In the genomic region with DNA sequence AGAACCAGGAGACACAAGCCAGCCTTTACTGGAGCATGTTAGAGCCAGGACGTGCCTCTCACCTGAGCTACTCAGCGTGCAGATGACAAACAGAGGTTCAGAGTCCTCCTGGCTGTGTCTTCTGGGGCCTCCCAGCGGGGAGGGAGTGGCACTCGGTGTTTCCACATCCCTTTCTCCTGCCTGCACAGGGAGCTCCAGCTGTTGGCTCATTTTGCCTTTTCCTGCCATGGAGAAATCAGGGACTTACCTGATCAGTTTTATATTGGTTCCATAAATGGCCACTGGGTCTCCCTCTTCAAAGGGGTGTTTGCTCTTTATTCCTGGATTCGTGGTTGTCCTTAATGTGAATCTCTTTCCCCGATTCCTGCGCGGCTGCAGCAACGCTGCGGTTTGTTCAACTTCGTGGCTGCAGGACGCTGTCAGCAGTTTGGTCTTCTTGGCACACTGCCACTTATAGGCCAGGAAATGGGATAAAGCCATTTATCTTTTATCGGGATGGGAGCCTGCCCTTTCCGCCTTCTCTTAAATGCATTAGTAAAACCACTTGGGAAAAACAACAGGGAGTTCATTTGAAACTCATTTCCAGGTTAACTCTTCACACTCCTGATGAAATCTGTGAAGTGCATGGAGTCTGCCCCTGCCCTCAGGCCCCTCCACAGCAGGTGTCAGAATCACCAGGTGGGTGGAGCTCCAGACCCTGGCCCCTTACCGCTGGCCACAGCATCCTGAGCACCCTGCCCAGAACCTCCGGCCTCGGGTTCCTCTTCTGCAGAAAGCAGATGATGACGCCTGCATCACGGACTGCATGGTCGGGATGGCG, we compare ENCODE assay signal across 10 cellular contexts. TPM values are rescaled to one million over a fixed set of nuclear protein-coding genes. Genes with fewer than 3 reads are reported as not detected.
DNase-seq lines count a peak whose midpoint lies in the region; ATAC-seq and TF ChIP-seq lines count a peak whose summit lies in the region.
"Had no signal": no experiment of that assay in that cellular context is flagged by ENCODE, and none has a peak within 500 bp of the region (broad histone marks: within the 10 kb centered on the region; RNA-seq: fewer than 3 reads in every experiment).

No MANE protein-coding gene starts in this region.

- no peak overlapping the region for H3K4me2 ChIP-seq in H9 (ENCODE audit: insufficient read depth, insufficient read length, low read length)

- H3K36me3 Mint-ChIP-seq in nephron progenitor cell (ENCODE audit: low read depth) (peaks cover 8% of the 10 kb centered on the region), H9 (ENCODE audit: insufficient read depth in 1 of 3, low read depth in 3 of 3) (peaks cover 9 to 12% (median 11%) of the 10 kb centered on the region in 3 experiments; a peak in 6 of 7 replicates)

- H3K9ac ChIP-seq in H9 (ENCODE audit: extremely low read depth, insufficient read length, low read length): no peak overlapping the region

- H2BK15ac ChIP-seq in H9 (ENCODE audit: low read depth, low read length): no peak overlapping the region

- no peak overlapping the region for H2BK20ac ChIP-seq in H9 (ENCODE audit: low read depth, low read length, poor library complexity, severe bottlenecking)

- no CpG with 5 or more reads among the region's 21 CpGs for WGBS in H9 (ENCODE audit: extremely low coverage, insufficient read length, low lambda C conversion rate)

- H2AFZ ChIP-seq in H9 (ENCODE audit: low read length): no peak overlapping the region

- no peak overlapping the region for H4K5ac ChIP-seq in H9 (ENCODE audit: insufficient read length, low read depth, low read length)

- H3K4me3 Mint-ChIP-seq in nephron progenitor cell: no peak overlapping the region
- no peak overlapping the region for H3K4me3 Mint-ChIP-seq in H9

- H3K9me3 Mint-ChIP-seq in nephron progenitor cell (peaks cover 17% of the 10 kb centered on the region), H9 (peaks cover 7 to 10% of the 10 kb centered on the region in 2 experiments; a peak in 4 of 5 replicates)

- H3K18ac ChIP-seq in H9 (ENCODE audit: insufficient read length, low read depth, low read length): no peak overlapping the region

- no peak overlapping the region for H2BK5ac ChIP-seq in H9 (ENCODE audit: insufficient read length, low read length)

- no peak overlapping the region for H3K4ac ChIP-seq in H9 (ENCODE audit: low read depth, low read length)

- H3K4me1 ChIP-seq in H9 (ENCODE audit: insufficient read depth, low read length): no peaks in the 10 kb centered on the region; the same call in 1 of the 2 replicates

- no peaks in the 10 kb centered on the region for H3K23me2 ChIP-seq in H9 (ENCODE audit: insufficient read length, low read depth, low read length, poor library complexity, severe bottlenecking)

- no peak overlapping the region for H3K23ac ChIP-seq in H9 (ENCODE audit: insufficient read length, low read depth, low read length)

- H4K91ac ChIP-seq in H9 (ENCODE audit: insufficient read length, low read depth, low read length): no peak overlapping the region

- ATAC-seq in GM18511 (IDR thresholded peaks at IDR 0.05; ENCODE audit: unreplicated experiment): no peak

- no peak overlapping the region for H2AK5ac ChIP-seq in H9 (ENCODE audit: insufficient read length, low read length)

- no peaks in the 10 kb centered on the region for H3K9me3 ChIP-seq in H9 (ENCODE audit: control insufficient read depth, low read depth, low read length)
- H3K9me3 ChIP-seq: vagina had no signal

- no peak overlapping the region for H3K56ac ChIP-seq in H9 (ENCODE audit: insufficient read length, low read depth, low read length)

- DNase-seq in GDM1 (lab: John Stamatoyannopoulos, UW): peak; percentile 55
- DNase-seq in NCI-H510A treated with DMSO at 0.1 percent for 48 hours (lab: John Stamatoyannopoulos, UW): peak; percentile 85
- DNase-seq in epidermal melanocyte (ENCODE audit: insufficient read length, low spot score): peak; percentile 63
- no peak for DNase-seq in nephron progenitor cell
- no peak for DNase-seq in posterior vena cava (ENCODE audit: low spot score)
- no peak for DNase-seq in H9
- no peak for DNase-seq in amygdala (lab: John Stamatoyannopoulos, UW)
- DNase-seq: T-helper 9 cell had no signal

- no peak overlapping the region for H3T11ph ChIP-seq in H9 (ENCODE audit: low read length)

- H3K79me2 ChIP-seq in H9 (ENCODE audit: insufficient read depth, low read length): no peaks in the 10 kb centered on the region

- TF ChIP-seq CTCF in nephron progenitor cell (IDR thresholded peaks at IDR 0.05): no peak
- TF ChIP-seq CTCF in H9 (conservative IDR thresholded peaks at IDR 0.05): no peak

- H3K27ac ChIP-seq in H9 (ENCODE audit: insufficient read length, low read depth, low read length): no peak overlapping the region
- H3K27ac ChIP-seq: vagina had no signal

- H3K27me3 ChIP-seq in H9 (ENCODE audit: insufficient read depth, low read length): no peaks in the 10 kb centered on the region
- H3K27me3 ChIP-seq: vagina had no signal

- intact Hi-C loops in posterior vena cava (cut with DNase I): no loop called here

- no peak overlapping the region for H4K8ac ChIP-seq in H9 (replicated peaks; ENCODE audit: insufficient read length, low read depth, low read length)

- H3K27ac Mint-ChIP-seq in nephron progenitor cell: peak overlapping the region; percentile 84
- H3K27ac Mint-ChIP-seq in H9: no peak overlapping the region

- peaks cover 28% of the 10 kb centered on the region for H3K4me1 Mint-ChIP-seq in nephron progenitor cell
- peaks cover 17 to 25% of the 10 kb centered on the region in 2 experiments for H3K4me1 Mint-ChIP-seq in H9

- no peak overlapping the region for H2BK12ac ChIP-seq in H9 (ENCODE audit: insufficient read length, low read depth, low read length)

- H4K20me1 ChIP-seq in H9 (ENCODE audit: control insufficient read depth, insufficient read depth, insufficient read length): no peaks in the 10 kb centered on the region

- H3K27me3 Mint-ChIP-seq in nephron progenitor cell (ENCODE audit: low read depth, poor library complexity) (peaks cover 16% of the 10 kb centered on the region), H9 (ENCODE audit: low read depth) (peaks cover 3% of the 10 kb centered on the region)

- H2BK120ac ChIP-seq in H9 (ENCODE audit: low read depth, low read length, poor library complexity, severe bottlenecking): no peak overlapping the region

- no peak overlapping the region for H3K14ac ChIP-seq in H9 (ENCODE audit: insufficient read depth, low read length)

- no peaks in the 10 kb centered on the region for H3K79me1 ChIP-seq in H9 (ENCODE audit: insufficient read depth, low read depth, low read length, poor library complexity, severe bottlenecking)

RNA-seq across cellular contexts. Expression of gene MCF2L, which starts 39.8 kb away (rescaled TPM):
- total RNA-seq in posterior vena cava (10 to 100 TPM; 28.6 to 33.1 TPM), H9 (2021) (17.0 and 18.5 TPM in 2 replicates)

Comparison
In these comparisons a context has a peak if more than half of its experiments do, and no peak if none do; other contexts are left out.
1. DNase-seq: peak in GDM1 (single experiment), NCI-H510A treated with DMSO at 0.1 percent for 48 hours (single experiment) and epidermal melanocyte (single experiment); none in nephron progenitor cell (single experiment), posterior vena cava (single experiment), H9 (single experiment) and amygdala (0 of 56).